ENCODE assay signal across 10 cellular contexts in genomic region chr11:114219559-114220349, GRCh38.
DNase-seq lines count a peak whose midpoint lies in the region; ATAC-seq, FAIRE-seq and TF ChIP-seq lines count a peak whose summit lies in the region.
"Had no signal": no experiment of that assay in that cellular context is flagged by ENCODE, and none has a peak within 500 bp of the region (broad histone marks: within the 10 kb centered on the region; RNA-seq: fewer than 3 reads in every experiment).

No MANE protein-coding gene starts in this region.

- H3K36me3 ChIP-seq in body of pancreas (replicated peaks in 1 of 2; ENCODE audit: insufficient read depth in 1 of 2, low read depth in 2 of 2), result no peaks in the 10 kb centered on the region
- H3K36me3 ChIP-seq in gastrocnemius medialis, result peaks cover 0 to 45% of the 10 kb centered on the region in 2 donors

- H3K4me1 ChIP-seq in body of pancreas (peaks cover 46% of the 10 kb centered on the region), right cardiac atrium (ENCODE audit: control insufficient read depth, insufficient read depth, low read length) (peaks cover 44% of the 10 kb centered on the region), gastrocnemius medialis (peaks cover 95 to 97% of the 10 kb centered on the region in 2 donors)

- H3K4me3 ChIP-seq in body of pancreas (no peak overlapping the region), right cardiac atrium (ENCODE audit: low read length) (no peak overlapping the region), gastrocnemius medialis (no peak overlapping the region)

- 49 to 58% methylated on average over 6 of the region's 6 CpGs for WGBS in body of pancreas, 2 donors
- WGBS in right cardiac atrium, result 35% methylated on average over 6 of the region's 6 CpGs

- H3K9me3 ChIP-seq in body of pancreas (no peaks in the 10 kb centered on the region), right cardiac atrium (ENCODE audit: control insufficient read depth, low read length) (no peaks in the 10 kb centered on the region), gastrocnemius medialis (no peaks in the 10 kb centered on the region)
- H3K9me3 ChIP-seq: SK-N-SH had no signal

- ATAC-seq in body of pancreas, result peak; percentile 49
- peak; percentile 68 to 87 for ATAC-seq in right cardiac atrium
- ATAC-seq in gastrocnemius medialis, result peak; percentile 49 to 59
- ATAC-seq in HG03442 (IDR thresholded peaks at IDR 0.05; ENCODE audit: unreplicated experiment), result no peak
- ATAC-seq in HG02759 (IDR thresholded peaks at IDR 0.05; ENCODE audit: unreplicated experiment), result no peak

- H3K27ac ChIP-seq in body of pancreas, result peak overlapping the region in 2 of 4 donors; percentile 20 to 40
- H3K27ac ChIP-seq in right cardiac atrium (ENCODE audit: low read length), result peak overlapping the region; percentile 66
- peak overlapping the region; percentile 90 to 99 (median 96) for H3K27ac ChIP-seq in gastrocnemius medialis

- in situ Hi-C loops in gastrocnemius medialis (cut with MboI; ENCODE audit: low sequenced_read_pairs in 4 of 4), result no loop called here

- DNase-seq in LHCN-M2 (ENCODE audit: low read depth), result peak; percentile 93
- peak in 1 of 4 donors; percentile 49 for DNase-seq in body of pancreas
- DNase-seq in right cardiac atrium, result peak in 2 of 3 donors; percentile 66 to 76
- DNase-seq in gastrocnemius medialis, result no peak
- DNase-seq in posterior vena cava (ENCODE audit: low spot score), result no peak
- DNase-seq in GM19239 (ENCODE audit: insufficient read length, low spot score), result no peak
- DNase-seq: SK-N-SH had no signal

- FAIRE-seq in GM19239 (lab: Jason Lieb, UNC), result no peak
- FAIRE-seq: HTR-8/SVneo had no signal

- intact Hi-C loops in body of pancreas (cut with DNase I) (no loop called here), right cardiac atrium (cut with DNase I) (no loop called here), gastrocnemius medialis (cut with DNase I; ENCODE audit: low total_unique reads) (no loop called here), posterior vena cava (cut with DNase I) (loop anchor here in 1 of 2 donors (1.0 kb wide), 1 partner anchor 25 kb away; no protein-coding TSS in a partner anchor)

- TF ChIP-seq POLR2A in body of pancreas (IDR thresholded peaks at IDR 0.05) (no peak), gastrocnemius medialis (IDR thresholded peaks at IDR 0.05) (no peak)

- TF ChIP-seq CTCF in body of pancreas (IDR thresholded peaks at IDR 0.05) (no peak), gastrocnemius medialis (IDR thresholded peaks at IDR 0.05 in 4 of 5, conservative IDR thresholded peaks at IDR 0.05 in 1 of 5) (no peak)

- H3K27me3 ChIP-seq in body of pancreas, result no peaks in the 10 kb centered on the region
- no peaks in the 10 kb centered on the region for H3K27me3 ChIP-seq in right cardiac atrium (ENCODE audit: control insufficient read depth, insufficient read depth)
- H3K27me3 ChIP-seq in gastrocnemius medialis, result no peaks in the 10 kb centered on the region

Comparison
In these comparisons a context has a peak if more than half of its experiments do, and no peak if none do; other contexts are left out.
1. DNase-seq: peak in LHCN-M2 (single experiment) and right cardiac atrium (2 of 3); none in gastrocnemius medialis (0 of 2), posterior vena cava (single experiment) and GM19239 (single experiment).
2. ATAC-seq: peak in body of pancreas (single experiment), right cardiac atrium (2 of 2) and gastrocnemius medialis (2 of 2); none in HG03442 (single experiment) and HG02759 (single experiment).